ENCODE assay signal across 13 cellular contexts in the genomic region with DNA sequence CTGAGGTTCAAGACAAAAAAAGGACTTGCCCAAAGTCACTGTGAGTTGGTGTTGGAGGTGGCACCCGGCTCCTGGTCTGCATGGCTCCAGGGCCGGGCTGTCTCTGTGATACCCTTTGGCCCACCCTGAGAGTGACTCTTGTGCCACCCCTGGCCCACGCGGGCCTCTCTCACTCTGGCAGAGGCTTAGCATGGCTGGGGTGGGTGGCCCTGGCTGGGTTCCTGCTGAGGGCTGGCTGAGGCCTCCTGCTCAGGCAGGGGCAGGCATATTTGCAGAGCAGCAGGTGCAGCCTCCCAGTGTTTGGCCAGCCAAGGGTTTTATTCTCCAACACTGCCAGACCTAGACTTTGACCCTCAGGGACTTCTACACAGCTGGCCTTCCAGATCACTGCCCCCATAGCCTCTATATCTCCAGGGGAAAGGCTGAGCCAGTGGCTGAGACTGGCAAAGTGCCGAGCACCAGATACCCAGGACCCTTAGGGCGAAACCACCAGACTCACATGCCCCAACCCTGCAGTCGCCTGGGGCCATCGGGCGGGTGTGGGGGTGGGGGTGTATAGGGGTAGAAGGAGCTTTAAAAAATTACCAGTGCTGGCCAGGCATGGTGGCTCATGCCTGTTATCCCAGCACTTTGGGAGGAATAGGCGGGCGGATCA. TPM values are rescaled to one million over a fixed set of nuclear protein-coding genes. Genes with fewer than 3 reads are reported as not detected.
A peak's percentile ranks its signal among the peaks of the same experiment; 100 is the strongest.
DNase-seq lines count a peak whose midpoint lies in the region; TF ChIP-seq lines count a peak whose summit lies in the region.
"Had no signal": no experiment of that assay in that cellular context is flagged by ENCODE, and none has a peak within 500 bp of the region (broad histone marks: within the 10 kb centered on the region; RNA-seq: fewer than 3 reads in every experiment).

No MANE protein-coding gene starts in this region.

- H3K27me3 ChIP-seq in MM.1S (replicated peaks; ENCODE audit: insufficient read depth, low read length) (no peaks in the 10 kb centered on the region), colonic mucosa (no peaks in the 10 kb centered on the region), neuronal stem cell (ENCODE audit: control insufficient read depth in 3 of 3, insufficient read depth in 3 of 3, low read depth in 1 of 3, low read length in 3 of 3) (peaks cover 0 to 26% (median 0%) of the 10 kb centered on the region in 3 experiments)
- H3K27me3 ChIP-seq: Peyer's patch had no signal

- H4K20me1 ChIP-seq in MM.1S (ENCODE audit: insufficient read depth, low read length) = no peaks in the 10 kb centered on the region

- H3K27ac ChIP-seq in MM.1S (ENCODE audit: low read length) (no peak overlapping the region), colonic mucosa (peak overlapping the region; percentile 30), neuronal stem cell (replicated peaks; ENCODE audit: low read length) (no peak overlapping the region)
- H3K27ac ChIP-seq: parathyroid adenoma had no signal

- H3K79me2 ChIP-seq in MM.1S (ENCODE audit: low read length) = no peaks in the 10 kb centered on the region
- H3K79me2 ChIP-seq: parathyroid adenoma had no signal

- intact Hi-C loops in colonic mucosa (cut with DNase I) = no loop called here

- no peak overlapping the region for H2BK5ac ChIP-seq in neuronal stem cell (ENCODE audit: low read length)

- TF ChIP-seq CTCF in MM.1S (IDR thresholded peaks at IDR 0.05; ENCODE audit: low read length) = no peak
- no peak for TF ChIP-seq CTCF in colonic mucosa (IDR thresholded peaks at IDR 0.05)

- H3K4me1 ChIP-seq in MM.1S (ENCODE audit: low read length) = peaks cover 57% of the 10 kb centered on the region
- peaks cover 8% of the 10 kb centered on the region for H3K4me1 ChIP-seq in colonic mucosa
- H3K4me1 ChIP-seq in neuronal stem cell (ENCODE audit: control insufficient read depth in 2 of 2, insufficient read depth in 1 of 2, low read depth in 1 of 2, low read length in 2 of 2) = peaks cover 2 to 4% of the 10 kb centered on the region in 2 donors
- H3K4me1 ChIP-seq: parathyroid adenoma had no signal

- peak overlapping the region; percentile 78 for H2BK12ac ChIP-seq in neuronal stem cell (ENCODE audit: low read length)

- peak overlapping the region; percentile 56 for H2AK5ac ChIP-seq in neuronal stem cell (ENCODE audit: low read depth, low read length)

- H3K79me1 ChIP-seq in neuronal stem cell (ENCODE audit: low read depth, low read length) = no peaks in the 10 kb centered on the region

- H3K14ac ChIP-seq in neuronal stem cell (ENCODE audit: low read length) = no peak overlapping the region

- no peaks in the 10 kb centered on the region for H3K36me3 ChIP-seq in MM.1S (replicated peaks; ENCODE audit: insufficient read depth, low read length)
- H3K36me3 ChIP-seq in colonic mucosa = no peaks in the 10 kb centered on the region
- no peaks in the 10 kb centered on the region for H3K36me3 ChIP-seq in neuronal stem cell (replicated peaks in 1 of 2; ENCODE audit: control insufficient read depth in 2 of 2, insufficient read depth in 2 of 2, low read length in 2 of 2)
- H3K36me3 ChIP-seq: Peyer's patch had no signal

- H2BK15ac ChIP-seq in neuronal stem cell (ENCODE audit: low read length) = peak overlapping the region; percentile 0

- no peaks in the 10 kb centered on the region for H3K9me2 ChIP-seq in MM.1S (replicated peaks; ENCODE audit: insufficient read depth, low read length)

- H3K23ac ChIP-seq in neuronal stem cell (ENCODE audit: low read depth, low read length, poor library complexity) = no peak overlapping the region

- H2BK120ac ChIP-seq in neuronal stem cell (ENCODE audit: low read depth, low read length) = no peak overlapping the region

- H3K4me3 ChIP-seq in MM.1S (ENCODE audit: low read length) (no peak overlapping the region), colonic mucosa (no peak overlapping the region), neuronal stem cell (ENCODE audit: low read length in 2 of 2) (no peak overlapping the region)
- H3K4me3 ChIP-seq: Peyer's patch had no signal

- no peak overlapping the region for H4K91ac ChIP-seq in neuronal stem cell (ENCODE audit: low read depth, low read length, poor library complexity)

- H3K4me2 ChIP-seq in MM.1S (ENCODE audit: low read depth, low read length) = no peak overlapping the region
- H3K4me2 ChIP-seq in neuronal stem cell (ENCODE audit: insufficient read depth, low read length, poor library complexity, severe bottlenecking) = no peak overlapping the region

- H3K9me3 ChIP-seq in MM.1S (replicated peaks; ENCODE audit: insufficient read depth, low read length) = no peaks in the 10 kb centered on the region
- H3K9me3 ChIP-seq in colonic mucosa = no peaks in the 10 kb centered on the region
- peaks cover 0 to 3% of the 10 kb centered on the region in 2 donors for H3K9me3 ChIP-seq in neuronal stem cell (replicated peaks in 1 of 2; ENCODE audit: control insufficient read depth in 2 of 2, insufficient read depth in 1 of 2, low read depth in 1 of 2, low read length in 2 of 2)
- H3K9me3 ChIP-seq: Peyer's patch had no signal

- H3F3A ChIP-seq in MM.1S (ENCODE audit: insufficient read depth, low read length) = peaks cover 22% of the 10 kb centered on the region

- peak overlapping the region; percentile 48 for H3K18ac ChIP-seq in neuronal stem cell (ENCODE audit: low read length)

- DNase-seq in NCI-H1417 (lab: John Stamatoyannopoulos, UW) = peak in 2 of 3 experiments; percentile 66 to 87
- no peak for DNase-seq in NCI-H1417 treated with DMSO at 0.1 percent for 48 hours (lab: John Stamatoyannopoulos, UW)
- no peak for DNase-seq in MM.1S
- peak; percentile 72 for DNase-seq in colonic mucosa
- no peak for DNase-seq in neuronal stem cell (ENCODE audit: low spot score)
- DNase-seq in OCI-M2 (lab: John Stamatoyannopoulos, UW; ENCODE audit: unreplicated experiment) = no peak
- no peak for DNase-seq in activated naive CD4-positive, alpha-beta T cell treated with Interleukin-2 at 50 U/mL for 16 hours
- no peak for DNase-seq in C1 segment of cervical spinal cord (lab: John Stamatoyannopoulos, UW)
- DNase-seq: DND-41; NCI-H1694; stimulated activated CD4-positive, alpha-beta T cell treated with anti-CD3 and anti-CD28 coated beads, Interleukin-2, amount 100 ng/mL, for 48 hours had no signal

- peak overlapping the region; percentile 3; the same call in 1 of the 2 replicates for H2AFZ ChIP-seq in MM.1S (ENCODE audit: low read length)
- H2AFZ ChIP-seq in neuronal stem cell (ENCODE audit: low read length) = no peak overlapping the region
- H2AFZ ChIP-seq: parathyroid adenoma had no signal

- WGBS in neuronal stem cell (ENCODE audit: extremely low coverage in 2 of 2, insufficient read length in 2 of 2, insufficient replicate concordance in 1 of 2), 2 donors = no CpG with 5 or more reads among the region's 11 CpGs

- H3K9ac ChIP-seq in MM.1S (ENCODE audit: low read length) (no peak overlapping the region), colonic mucosa (ENCODE audit: low read depth in 2 of 2, low read length in 2 of 2) (peak overlapping the region; percentile 9 to 53), neuronal stem cell (ENCODE audit: low read depth, low read length, poor library complexity) (no peak overlapping the region)
- H3K9ac ChIP-seq: parathyroid adenoma had no signal

- H3K4ac ChIP-seq in neuronal stem cell (ENCODE audit: low read length) = no peak overlapping the region

- no peak overlapping the region for H4K8ac ChIP-seq in neuronal stem cell (ENCODE audit: low read depth, low read length)

RNA-seq across cellular contexts. Expression of a gene that starts 21.5 kb away (rescaled TPM):
- total RNA-seq in colonic mucosa = 100 to 1,000 TPM in 1 of 2 donors, 10 to 100 TPM in 1; 68.9 to 126 TPM
- polyA plus RNA-seq in neuronal stem cell (2013, experiment 1 of 2) = 127 TPM
- polyA plus RNA-seq in neuronal stem cell (2013, experiment 2 of 2) = 124 TPM

Comparison
In these comparisons a context has a peak if more than half of its experiments do, and no peak if none do; other contexts are left out.
1. DNase-seq: peak in NCI-H1417 (2 of 3) and colonic mucosa (single experiment); none in NCI-H1417 treated with DMSO at 0.1 percent for 48 hours (single experiment), MM.1S (single experiment), neuronal stem cell (single experiment), OCI-M2 (single experiment), activated naive CD4-positive, alpha-beta T cell treated with Interleukin-2 at 50 U/mL for 16 hours (single experiment) and C1 segment of cervical spinal cord (0 of 14).
2. H3K9ac ChIP-seq: peak in colonic mucosa (2 of 2); none in MM.1S (single experiment) and neuronal stem cell (single experiment).